ENCODE assay signal across 23 cellular contexts in the genomic region with DNA sequence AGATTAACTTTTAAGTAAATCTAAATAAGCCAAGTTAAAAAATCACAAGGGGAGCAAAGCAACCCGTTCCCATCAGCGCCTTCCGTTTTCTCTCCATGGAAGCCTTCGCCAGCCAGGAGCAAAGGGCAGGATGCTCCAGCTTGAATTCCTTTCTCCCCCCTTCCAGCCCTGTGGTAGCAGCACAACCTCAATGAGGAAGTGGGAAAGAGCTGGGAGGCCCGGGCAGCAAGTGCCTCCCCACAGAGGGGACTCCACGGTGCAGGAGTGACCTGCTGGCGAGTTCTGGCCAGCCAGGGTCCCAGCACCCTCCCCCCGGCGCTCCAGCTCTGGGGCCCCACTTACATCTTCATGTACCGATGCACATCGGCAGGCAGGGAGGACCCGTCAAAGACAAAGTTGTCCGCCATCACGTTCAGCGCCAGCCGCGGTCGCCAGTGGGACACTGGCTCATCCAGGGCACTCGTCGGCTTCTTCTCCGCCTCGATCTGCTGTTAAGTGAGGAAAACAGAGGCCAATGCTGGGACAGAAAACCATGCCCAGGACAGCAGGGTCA. TPM values are rescaled to one million over a fixed set of nuclear protein-coding genes. Genes with fewer than 3 reads are reported as not detected.
"Had no signal": no experiment of that assay in that cellular context is flagged by ENCODE, and none has a peak within 500 bp of the region (broad histone marks: within the 10 kb centered on the region; RNA-seq: fewer than 3 reads in every experiment).

No MANE protein-coding gene starts in this region.

- H3K4me1 ChIP-seq: parathyroid adenoma had no signal

- H2AFZ ChIP-seq: parathyroid adenoma had no signal

- H3K27me3 ChIP-seq: colonic mucosa, esophagus muscularis mucosa, upper lobe of right lung had no signal

- ATAC-seq: activated naive CD4-positive, alpha-beta T cell treated with anti-CD3 and anti-CD28 coated beads, Interleukin-2, amount 50 U/mL, for 72 hours; activated T-helper 17 cell treated with anti-CD3 and anti-CD28 coated beads, Interleukin-2, amount 50 U/mL, for 72 hours; sciatic nerve; upper lobe of right lung; WTC11 had no signal

- FAIRE-seq: astrocyte, frontal cortex, small intestine had no signal

- H3K9me3 ChIP-seq: colonic mucosa, esophagus muscularis mucosa, thoracic aorta, upper lobe of right lung had no signal

- DNase-seq: activated CD8-positive, alpha-beta memory T cell treated with anti-CD3 and anti-CD28 coated beads for 24 hours; activated CD8-positive, alpha-beta memory T cell treated with anti-CD3 and anti-CD28 coated beads, Interleukin-2, amount 50 U/mL, for 4 hours; activated T-cell treated with anti-CD3 and anti-CD28 coated beads, Interleukin-2, amount 50 U/mL, for 24 hours; colonic mucosa; glutamatergic neuron; hippocampal formation; nephron progenitor cell; nucleus accumbens; small intestine; stimulated activated CD4-positive, alpha-beta T cell treated with anti-CD3 and anti-CD28 coated beads, Interleukin-4, amount 100 ng/mL, for 1 hour; stimulated activated naive CD4-positive, alpha-beta T cell; T-helper 1 cell; upper lobe of right lung had no signal

- H3K4me3 ChIP-seq: colonic mucosa, esophagus muscularis mucosa, lung, thoracic aorta, upper lobe of right lung had no signal

- H3K9ac ChIP-seq: parathyroid adenoma had no signal

- H3K27ac ChIP-seq: colonic mucosa, esophagus muscularis mucosa, parathyroid adenoma, thoracic aorta, upper lobe of right lung had no signal

RNA-seq across cellular contexts. Expression of gene TERT, which starts 43.7 kb away (rescaled TPM):
- total RNA-seq: esophagus muscularis mucosa, frontal cortex, lung, thoracic aorta, upper lobe of right lung had no signal
